Comparison of ENCODE assay signal across 32 cellular contexts in genomic region chr1:244647819-244648218, GRCh38.
"Had no signal": no experiment of that assay in that cellular context is flagged by ENCODE, and none has a peak within 500 bp of the region (broad histone marks: within the 10 kb centered on the region; RNA-seq: fewer than 3 reads in every experiment).

No MANE protein-coding gene starts in this region.

- H3K36me3 ChIP-seq: ascending aorta, breast epithelium, MG63, SJCRH30, WERI-Rb-1 had no signal

- H3K27ac ChIP-seq: ascending aorta, breast epithelium, SJCRH30, SK-N-MC, WERI-Rb-1 had no signal

- H3K4me3 ChIP-seq: ascending aorta, breast epithelium, MG63, SJCRH30, SK-N-MC had no signal

- H3K27me3 ChIP-seq: ascending aorta, breast epithelium, MG63, SJCRH30 had no signal

- H3K9me3 Mint-ChIP-seq: activated CD8-positive, alpha-beta T cell treated with anti-CD3 and anti-CD28 coated beads for 36 hours; activated naive CD8-positive, alpha-beta T cell treated with anti-CD3 and anti-CD28 coated beads for 36 hours; activated T-helper 17 cell treated with anti-CD3 and anti-CD28 coated beads, Interleukin-2, amount 50 U/mL, for 72 hours had no signal

- H3K4me1 ChIP-seq: ascending aorta, breast epithelium, SJCRH30 had no signal

- DNase-seq: activated CD4-positive, alpha-beta T cell treated with anti-CD3 and anti-CD28 coated beads, Interleukin-2, amount 10 ng/mL, durations not matched to agents 24 days and 14 days; activated CD4-positive, alpha-beta T cell treated with anti-CD3 and anti-CD28 coated beads, Interleukin-2, amount 50 U/mL, for 4 hours; activated CD8-positive, alpha-beta T cell treated with anti-CD3 and anti-CD28 coated beads for 36 hours; activated effector memory CD4-positive, alpha-beta T cell treated with anti-CD3 and anti-CD28 coated beads, Interleukin-2, amount 50 U/mL, for 16 hours; activated naive CD4-positive, alpha-beta T cell; activated naive CD4-positive, alpha-beta T cell treated with anti-CD3 and anti-CD28 coated beads, Interleukin-2, amount 50 U/mL, for 16 hours; activated naive CD8-positive, alpha-beta T cell treated with anti-CD3 and anti-CD28 coated beads for 36 hours; activated T-cell treated with anti-CD3 and anti-CD28 coated beads, Interleukin-2, amount 50 U/mL, for 1 hour; activated T-cell treated with anti-CD3 and anti-CD28 coated beads, Interleukin-2, amount 50 U/mL, for 72 hours; amygdala; Kasumi-1; KG1; MG63; NCI-H1048; NCI-H1105 treated with DMSO at 0.1 percent for 48 hours; NCI-H1436; NCI-H1694; NCI-H1930; NCI-H2081 treated with DMSO at 0.1 percent for 48 hours; NCI-H226; NCI-H446 treated with DMSO at 0.1 percent for 48 hours; NCI-H524; SHP77; SJCRH30; T-helper 17 cell; T-helper 9 cell; WERI-Rb-1 had no signal

- H3K27me3 Mint-ChIP-seq: activated CD8-positive, alpha-beta T cell treated with anti-CD3 and anti-CD28 coated beads for 36 hours; activated naive CD8-positive, alpha-beta T cell treated with anti-CD3 and anti-CD28 coated beads for 36 hours; activated T-helper 17 cell treated with anti-CD3 and anti-CD28 coated beads, Interleukin-2, amount 50 U/mL, for 72 hours had no signal

- ATAC-seq: activated CD8-positive, alpha-beta T cell treated with anti-CD3 and anti-CD28 coated beads for 36 hours; activated T-cell treated with anti-CD3 and anti-CD28 coated beads, Interleukin-2, amount 50 U/mL, for 72 hours; activated T-helper 17 cell treated with anti-CD3 and anti-CD28 coated beads, Interleukin-2, amount 50 U/mL, for 72 hours; Panc1; T-helper 17 cell had no signal

- H3K27ac Mint-ChIP-seq: activated CD4-positive, alpha-beta T cell treated with anti-CD3 and anti-CD28 coated beads, Interleukin-2, amount 10 ng/mL, durations not matched to agents 24 days and 14 days; activated CD8-positive, alpha-beta T cell treated with anti-CD3 and anti-CD28 coated beads for 36 hours; activated naive CD8-positive, alpha-beta T cell treated with anti-CD3 and anti-CD28 coated beads for 36 hours; activated T-cell treated with anti-CD3 and anti-CD28 coated beads, Interleukin-2, amount 50 U/mL, for 72 hours; activated T-helper 17 cell treated with anti-CD3 and anti-CD28 coated beads, Interleukin-2, amount 50 U/mL, for 72 hours; T-helper 17 cell had no signal

- H3K4me3 Mint-ChIP-seq: activated CD4-positive, alpha-beta T cell treated with anti-CD3 and anti-CD28 coated beads, Interleukin-2, amount 10 ng/mL, durations not matched to agents 24 days and 14 days; activated CD8-positive, alpha-beta T cell treated with anti-CD3 and anti-CD28 coated beads for 36 hours; activated naive CD8-positive, alpha-beta T cell treated with anti-CD3 and anti-CD28 coated beads for 36 hours; activated T-cell treated with anti-CD3 and anti-CD28 coated beads, Interleukin-2, amount 50 U/mL, for 72 hours; activated T-helper 17 cell treated with anti-CD3 and anti-CD28 coated beads, Interleukin-2, amount 50 U/mL, for 72 hours; T-helper 17 cell had no signal

- H3K36me3 Mint-ChIP-seq: activated naive CD8-positive, alpha-beta T cell treated with anti-CD3 and anti-CD28 coated beads for 36 hours had no signal
